In the genomic region with DNA sequence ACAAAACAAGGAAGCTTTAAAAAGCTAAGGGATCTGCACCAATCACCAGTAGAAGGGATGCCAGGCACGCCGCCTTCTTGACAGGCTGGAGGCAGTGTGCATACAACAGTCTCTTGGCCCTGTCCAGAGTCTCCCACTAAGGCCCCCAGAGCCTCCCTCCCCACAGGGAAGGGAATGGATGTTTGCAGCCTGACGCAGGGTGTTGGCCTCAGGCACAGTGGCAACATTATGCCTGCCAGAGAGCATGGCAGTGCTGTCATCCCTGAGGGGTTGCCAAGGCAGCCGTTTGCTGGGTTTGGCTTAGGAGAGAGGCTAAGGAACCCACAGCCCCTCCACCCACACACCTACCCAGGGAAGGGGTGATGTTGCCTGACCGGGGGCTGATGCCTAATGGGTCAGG, we compare ENCODE assay signal across 11 cellular contexts. TPM values are rescaled to one million over a fixed set of nuclear protein-coding genes. Genes with fewer than 3 reads are reported as not detected.
DNase-seq lines count a peak whose midpoint lies in the region; ATAC-seq and TF ChIP-seq lines count a peak whose summit lies in the region.
"Had no signal": no experiment of that assay in that cellular context is flagged by ENCODE, and none has a peak within 500 bp of the region (broad histone marks: within the 10 kb centered on the region; RNA-seq: fewer than 3 reads in every experiment).

No MANE protein-coding gene starts in this region.

- H3K4me1 ChIP-seq in subcutaneous abdominal adipose tissue (ENCODE audit: control insufficient read depth in 5 of 5, insufficient read depth in 5 of 5, low read length in 5 of 5): peaks cover 11 to 72% (median 58%) of the 10 kb centered on the region in 5 donors
- no peaks in the 10 kb centered on the region for H3K4me1 ChIP-seq in endodermal cell (ENCODE audit: control insufficient read depth, insufficient read depth, low read length)

- peak overlapping the region; percentile 97 for H3K27ac Mint-ChIP-seq in activated CD4-positive, alpha-beta T cell treated with anti-CD3 and anti-CD28 coated beads for 36 hours
- H3K27ac Mint-ChIP-seq in endodermal cell: no peak overlapping the region

- TF ChIP-seq CTCF in endodermal cell (conservative IDR thresholded peaks at IDR 0.05): no peak

- H3K36me3 Mint-ChIP-seq in activated CD4-positive, alpha-beta T cell treated with anti-CD3 and anti-CD28 coated beads for 36 hours (ENCODE audit: low read depth): peaks cover 26% of the 10 kb centered on the region
- no peaks in the 10 kb centered on the region for H3K36me3 Mint-ChIP-seq in endodermal cell (ENCODE audit: low read depth)

- H3K9ac ChIP-seq in subcutaneous abdominal adipose tissue (ENCODE audit: low read length in 5 of 5): peak overlapping the region in 2 of 5 donors; percentile 18 to 19
- no peak overlapping the region for H3K9ac ChIP-seq in endodermal cell (ENCODE audit: extremely low read depth, low read length, poor library complexity, severe bottlenecking)

- CTCF ChIA-PET in activated CD4-positive, alpha-beta T cell treated with anti-CD3 and anti-CD28 coated beads for 36 hours (lab: Charles Lee): interaction anchor here (1.7 to 16.4 kb wide), 4 partner anchors 11 to 96 kb away, joined by 6 to 616 read pairs (median 26); no protein-coding TSS in a partner anchor

- 79 to 100% methylated on average over 2 to 5 of the region's 5 CpGs for WGBS in endodermal cell (ENCODE audit: insufficient coverage in 1 of 2, insufficient read length in 1 of 2), 2 experiments

- H3K27me3 Mint-ChIP-seq in activated CD4-positive, alpha-beta T cell treated with anti-CD3 and anti-CD28 coated beads for 36 hours: peaks cover 2% of the 10 kb centered on the region
- H3K27me3 Mint-ChIP-seq in endodermal cell (ENCODE audit: insufficient read depth): peaks cover 12% of the 10 kb centered on the region
- H3K27me3 Mint-ChIP-seq: central memory CD8-positive, alpha-beta T cell had no signal

- H3K9me3 ChIP-seq in subcutaneous abdominal adipose tissue (ENCODE audit: control insufficient read depth in 5 of 5, low read length in 5 of 5) (no peaks in the 10 kb centered on the region), endodermal cell (ENCODE audit: control insufficient read depth, low read length) (no peaks in the 10 kb centered on the region)
- H3K9me3 ChIP-seq: ovary had no signal

- H3K27ac ChIP-seq in angular gyrus (ENCODE audit: low read depth, low read length) (peak overlapping the region; percentile 42), subcutaneous abdominal adipose tissue (ENCODE audit: low read depth, low read length) (peak overlapping the region; percentile 63), endodermal cell (ENCODE audit: low read depth, low read length) (no peak overlapping the region)
- H3K27ac ChIP-seq: ovary had no signal

- no peak for DNase-seq in activated CD4-positive, alpha-beta T cell treated with anti-CD3 and anti-CD28 coated beads for 36 hours
- DNase-seq in activated CD4-positive, alpha-beta T cell treated with anti-CD3 and anti-CD28 coated beads, Interleukin-2, amount 50 U/mL, for 4 hours: no peak
- DNase-seq in islet precursor cell: peak; percentile 39
- DNase-seq in endodermal cell: no peak
- DNase-seq in cerebellar nuclear complex (lab: John Stamatoyannopoulos, UW): no peak
- no peak for DNase-seq in NCI-H146 (lab: John Stamatoyannopoulos, UW)
- DNase-seq: 8988T, ovary had no signal

- H3K9me3 Mint-ChIP-seq in activated CD4-positive, alpha-beta T cell treated with anti-CD3 and anti-CD28 coated beads for 36 hours (ENCODE audit: low read depth): no peaks in the 10 kb centered on the region
- H3K9me3 Mint-ChIP-seq in endodermal cell: no peaks in the 10 kb centered on the region
- H3K9me3 Mint-ChIP-seq: central memory CD8-positive, alpha-beta T cell had no signal

- POLR2A ChIA-PET in activated CD4-positive, alpha-beta T cell treated with anti-CD3 and anti-CD28 coated beads for 36 hours (lab: Charles Lee): no interaction called here

- H3K36me3 ChIP-seq in subcutaneous abdominal adipose tissue (ENCODE audit: control insufficient read depth in 5 of 5, insufficient read depth in 5 of 5, low read length in 5 of 5) (peaks cover 0 to 47% (median 23%) of the 10 kb centered on the region in 5 donors), endodermal cell (ENCODE audit: control insufficient read depth, insufficient read depth, low read length) (peaks cover 3% of the 10 kb centered on the region)
- H3K36me3 ChIP-seq: ovary had no signal

- H3K4me1 Mint-ChIP-seq in activated CD4-positive, alpha-beta T cell treated with anti-CD3 and anti-CD28 coated beads for 36 hours: peaks cover 47% of the 10 kb centered on the region
- peaks cover 7% of the 10 kb centered on the region for H3K4me1 Mint-ChIP-seq in endodermal cell

- H3K27me3 ChIP-seq in subcutaneous abdominal adipose tissue (ENCODE audit: control insufficient read depth in 5 of 5, insufficient read depth in 4 of 5, low read length in 5 of 5) (no peaks in the 10 kb centered on the region), endodermal cell (ENCODE audit: control insufficient read depth, insufficient read depth, low read length, poor library complexity, severe bottlenecking) (peaks cover 12% of the 10 kb centered on the region)
- H3K27me3 ChIP-seq: ovary had no signal

- intact Hi-C loops in activated CD4-positive, alpha-beta T cell treated with anti-CD3 and anti-CD28 coated beads for 36 hours (cut with DNase I, micrococcal nuclease): loop anchor here in 1 of 2 experiments (5.0 kb wide), 1 partner anchor 234 kb away; no protein-coding TSS in a partner anchor

- peak overlapping the region; percentile 75 for H3K4me3 Mint-ChIP-seq in activated CD4-positive, alpha-beta T cell treated with anti-CD3 and anti-CD28 coated beads for 36 hours
- no peak overlapping the region for H3K4me3 Mint-ChIP-seq in endodermal cell
- H3K4me3 Mint-ChIP-seq: central memory CD8-positive, alpha-beta T cell had no signal

- H3K4me3 ChIP-seq in subcutaneous abdominal adipose tissue (ENCODE audit: low read depth in 1 of 5, low read length in 5 of 5): peak overlapping the region in 4 of 5 donors; percentile 10 to 46 (median 37)
- H3K4me3 ChIP-seq in endodermal cell (ENCODE audit: low read length): no peak overlapping the region
- H3K4me3 ChIP-seq: ovary had no signal

- no peak for ATAC-seq in activated CD4-positive, alpha-beta T cell treated with anti-CD3 and anti-CD28 coated beads for 36 hours

RNA-seq across cellular contexts. Expression of gene HBEGF, which starts 4.8 kb away (rescaled TPM):
- 10 to 100 TPM; 11.8 to 12.5 TPM for total RNA-seq in activated CD4-positive, alpha-beta T cell treated with anti-CD3 and anti-CD28 coated beads for 36 hours
- 1 to 10 TPM; 1.4 to 2.1 TPM for total RNA-seq in endodermal cell
- polyA plus RNA-seq in endodermal cell (2013, experiment 1 of 2): 1.8 TPM
- polyA plus RNA-seq in endodermal cell (2013, experiment 2 of 2): 2.1 TPM

RNA-seq across cellular contexts. Expression of gene SLC4A9, which starts 18.4 kb away (rescaled TPM):
- under 1 TPM; 0.21 to 0.73 TPM for total RNA-seq in activated CD4-positive, alpha-beta T cell treated with anti-CD3 and anti-CD28 coated beads for 36 hours
- 1 to 10 TPM in 1 of 2 donors, under 1 TPM in 1; 0.79 to 1.4 TPM for total RNA-seq in endodermal cell
- polyA plus RNA-seq in endodermal cell (2013, experiment 1 of 2): not detected
- not detected for polyA plus RNA-seq in endodermal cell (2013, experiment 2 of 2)
- polyA plus RNA-seq: ovary had no signal

RNA-seq across cellular contexts. Expression of gene PFDN1, which starts 38.7 kb away (rescaled TPM):
- total RNA-seq in activated CD4-positive, alpha-beta T cell treated with anti-CD3 and anti-CD28 coated beads for 36 hours: 10 to 100 TPM; 52.6 to 63.2 TPM
- total RNA-seq in endodermal cell: 10 to 100 TPM; 62.9 to 64.4 TPM
- polyA plus RNA-seq in endodermal cell (2013, experiment 1 of 2): 85.4 TPM
- polyA plus RNA-seq in endodermal cell (2013, experiment 2 of 2): 81.5 TPM

Comparison
In these comparisons a context has a peak if more than half of its experiments do, and no peak if none do; other contexts are left out.
1. RNA of gene HBEGF, which starts 4.8 kb away (total RNA-seq): 11.8 to 12.5 TPM in activated CD4-positive, alpha-beta T cell treated with anti-CD3 and anti-CD28 coated beads for 36 hours; 1.4 to 2.1 TPM in endodermal cell; every median in the first group is over 4 times any median in the second.